In the genomic region with DNA sequence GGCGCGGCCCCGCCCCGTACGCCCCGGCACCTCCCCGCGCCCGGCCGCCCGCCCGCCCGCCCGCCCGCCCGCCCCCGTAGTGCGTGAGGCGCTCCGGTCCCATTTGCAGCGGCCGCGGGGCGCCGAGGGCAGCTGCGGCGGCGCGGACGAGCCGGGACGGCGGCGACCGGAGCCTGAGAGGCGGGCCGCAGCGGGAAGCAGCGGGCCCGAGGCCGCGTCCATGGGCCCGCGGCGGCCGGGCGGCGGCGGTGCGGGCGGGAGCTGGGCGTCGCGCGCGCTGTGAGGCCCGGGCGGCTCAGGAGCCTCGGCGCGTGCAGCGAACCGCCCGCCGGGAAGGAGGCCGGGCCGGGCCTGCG, we compare ENCODE assay signal across 8 cellular contexts. TPM values are rescaled to one million over a fixed set of nuclear protein-coding genes. Genes with fewer than 3 reads are reported as not detected.
DNase-seq lines count a peak whose midpoint lies in the region; ATAC-seq and TF ChIP-seq lines count a peak whose summit lies in the region.

Gene MPRIP (plus strand): TSS at position 77 of the 356 bp plus-strand sequence. CDS start 392 bp downstream, outside the sequence.

- DNase-seq in AG10803 (ENCODE audit: low read depth) (no peak), body of pancreas (no peak), left lung (no peak), SKM-1 treated with dmso at 0.1 percent for 144 hours (lab: John Stamatoyannopoulos, UW; ENCODE audit: unreplicated experiment) (no peak), NCI-H2029 (lab: John Stamatoyannopoulos, UW) (no peak)
- no peak for DNase-seq in central memory CD4-positive, alpha-beta T cell

- ATAC-seq in HG02852 (IDR thresholded peaks at IDR 0.05; ENCODE audit: unreplicated experiment) (peak; percentile 8), body of pancreas (peak; percentile 6), left lung (no peak)

- peak within 1 kb of the TSS; percentile 89 for H3K4me3 ChIP-seq in AG10803 (ENCODE audit: low read length)
- peak within 1 kb of the TSS; percentile 24 to 73 for H3K4me3 ChIP-seq in body of pancreas
- H3K4me3 ChIP-seq in left lung = peak within 1 kb of the TSS; percentile 73 to 75

- H3K27ac ChIP-seq in body of pancreas (peak within 1 kb of the TSS; percentile 77 to 90 (median 84)), left lung (peak within 1 kb of the TSS; percentile 68 to 78), temporal lobe (ENCODE audit: low read depth, low read length) (peak within 1 kb of the TSS; percentile 74)

- TF ChIP-seq CTCF in AG10803 (conservative IDR thresholded peaks at IDR 0.05; ENCODE audit: low read length) = no peak
- TF ChIP-seq CTCF in body of pancreas (IDR thresholded peaks at IDR 0.05) = no peak
- TF ChIP-seq CTCF in left lung (IDR thresholded peaks at IDR 0.05) = no peak

- no peaks in the 10 kb centered on the region for H3K27me3 ChIP-seq in body of pancreas
- H3K27me3 ChIP-seq in left lung = peaks cover 0 to 13% of the 10 kb centered on the region in 2 donors

- 1% methylated on average over 37 of the region's 68 CpGs; no CpG with 5 or more reads in 1 of the 2 donors for WGBS in body of pancreas, 2 donors

- intact Hi-C loops in body of pancreas (cut with DNase I) = no loop called here
- intact Hi-C loops in left lung (cut with DNase I) = no loop called here

- H3K9me3 ChIP-seq in body of pancreas (no peaks in the 10 kb centered on the region), left lung (no peaks in the 10 kb centered on the region)

- TF ChIP-seq POLR2A in body of pancreas (IDR thresholded peaks at IDR 0.05) = no peak

- peaks cover 56% of the 10 kb centered on the region for H3K4me1 ChIP-seq in body of pancreas
- H3K4me1 ChIP-seq in left lung = peaks cover 27 to 50% of the 10 kb centered on the region in 2 donors

- H3K36me3 ChIP-seq in body of pancreas (replicated peaks in 1 of 2; ENCODE audit: insufficient read depth in 1 of 2, low read depth in 2 of 2) (no peaks in the 10 kb centered on the region), left lung (no peaks in the 10 kb centered on the region)

RNA-seq across cellular contexts. Expression of gene MPRIP, which starts in this region (rescaled TPM):
- total RNA-seq in body of pancreas (100 to 1,000 TPM; 147 to 269 TPM), left lung (100 to 1,000 TPM; 259 to 338 TPM), temporal lobe (146 TPM)
